Comparison of ENCODE assay signal across 30 cellular contexts in the genomic region with DNA sequence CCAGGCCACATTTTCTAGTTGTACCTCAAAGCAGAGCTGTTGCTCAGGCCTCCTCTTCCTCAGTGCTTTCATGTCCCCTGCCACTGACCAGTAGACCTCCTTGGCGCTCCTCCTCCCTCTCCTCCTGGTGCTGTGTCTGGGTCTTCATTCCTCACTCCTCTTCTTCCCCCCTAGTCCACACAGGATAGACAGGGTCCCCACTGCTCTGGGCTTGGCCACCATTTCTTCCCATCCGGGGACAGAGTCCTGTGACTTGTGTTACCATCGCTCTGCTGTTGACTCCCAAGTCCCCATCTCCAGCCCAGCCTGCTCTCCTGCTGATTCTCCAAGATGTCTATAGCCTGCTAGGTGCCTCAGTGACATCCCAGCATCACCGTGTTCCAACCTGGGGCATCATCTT.
"Had no signal": no experiment of that assay in that cellular context is flagged by ENCODE, and none has a peak within 500 bp of the region (broad histone marks: within the 10 kb centered on the region; RNA-seq: fewer than 3 reads in every experiment).

No MANE protein-coding gene starts in this region.

- H3K4me2 ChIP-seq: SK-N-SH had no signal

- H3K4me3 ChIP-seq: ascending aorta, cardiac muscle cell, MG63, SJSA1 had no signal

- H3K27ac Mint-ChIP-seq: activated CD4-positive, alpha-beta memory T cell treated with anti-CD3 and anti-CD28 coated beads for 36 hours; activated naive CD4-positive, alpha-beta T cell treated with anti-CD3 and anti-CD28 coated beads, Interleukin-2, amount 50 U/mL, for 24 hours; activated naive CD8-positive, alpha-beta T cell treated with anti-CD3 and anti-CD28 coated beads, Interleukin-2, amount 10 ng/mL, durations not matched to agents 7 days and 5 days; T-cell had no signal

- H3K9me3 ChIP-seq: ascending aorta, SK-N-SH had no signal

- ATAC-seq: Panc1, T-cell had no signal

- H3K9ac ChIP-seq: SK-N-SH had no signal

- H3K27me3 ChIP-seq: ascending aorta, cardiac muscle cell, SJSA1 had no signal

- H3K36me3 Mint-ChIP-seq: activated CD4-positive, alpha-beta memory T cell treated with anti-CD3 and anti-CD28 coated beads for 36 hours; activated naive CD4-positive, alpha-beta T cell treated with anti-CD3 and anti-CD28 coated beads, Interleukin-2, amount 50 U/mL, for 24 hours; activated naive CD8-positive, alpha-beta T cell treated with anti-CD3 and anti-CD28 coated beads, Interleukin-2, amount 10 ng/mL, durations not matched to agents 7 days and 5 days; T-cell had no signal

- H3K27me3 Mint-ChIP-seq: activated naive CD4-positive, alpha-beta T cell treated with anti-CD3 and anti-CD28 coated beads, Interleukin-2, amount 50 U/mL, for 24 hours had no signal

- H3K4me3 Mint-ChIP-seq: activated CD4-positive, alpha-beta memory T cell treated with anti-CD3 and anti-CD28 coated beads for 36 hours; activated naive CD4-positive, alpha-beta T cell treated with anti-CD3 and anti-CD28 coated beads, Interleukin-2, amount 50 U/mL, for 24 hours; activated naive CD8-positive, alpha-beta T cell treated with anti-CD3 and anti-CD28 coated beads, Interleukin-2, amount 10 ng/mL, durations not matched to agents 7 days and 5 days; central memory CD8-positive, alpha-beta T cell; T-cell had no signal

- H3K27ac ChIP-seq: cardiac muscle cell, SJSA1, WERI-Rb-1 had no signal

- H3K4me1 Mint-ChIP-seq: central memory CD8-positive, alpha-beta T cell had no signal

- H3K9me3 Mint-ChIP-seq: activated CD4-positive, alpha-beta memory T cell treated with anti-CD3 and anti-CD28 coated beads for 36 hours; activated naive CD4-positive, alpha-beta T cell treated with anti-CD3 and anti-CD28 coated beads, Interleukin-2, amount 50 U/mL, for 24 hours; activated naive CD8-positive, alpha-beta T cell treated with anti-CD3 and anti-CD28 coated beads, Interleukin-2, amount 10 ng/mL, durations not matched to agents 7 days and 5 days; central memory CD8-positive, alpha-beta T cell; T-cell had no signal

- H3K36me3 ChIP-seq: ascending aorta, cardiac muscle cell, MG63, SJSA1, WERI-Rb-1 had no signal

- H3K4me1 ChIP-seq: ascending aorta, SJSA1 had no signal

- DNase-seq: activated CD4-positive, alpha-beta memory T cell treated with anti-CD3 and anti-CD28 coated beads for 36 hours; activated CD4-positive, alpha-beta T cell treated with anti-CD3 and anti-CD28 coated beads, Interleukin-2, amount 50 U/mL, for 1 hour; activated CD8-positive, alpha-beta memory T cell treated with anti-CD3 and anti-CD28 coated beads, Interleukin-2, amount 50 U/mL, for 4 hours; activated gamma-delta T cell; activated naive CD4-positive, alpha-beta T cell treated with Interleukin-2 at 50 U/mL for 16 hours; activated naive CD8-positive, alpha-beta T cell treated with anti-CD3 and anti-CD28 coated beads, Interleukin-2, amount 10 ng/mL, durations not matched to agents 7 days and 5 days; activated T-cell treated with anti-CD3 and anti-CD28 coated beads, Interleukin-2, amount 50 U/mL, for 48 hours; amygdala; Kasumi-1; KG1; MG63; NCI-H1048; NCI-H1105 treated with DMSO at 0.1 percent for 48 hours; NCI-H1436; NCI-H1694; NCI-H1930; NCI-H2081 treated with DMSO at 0.1 percent for 48 hours; NCI-H345; NCI-H524 treated with DMSO at 0.1 percent for 48 hours; SHP77; SK-N-SH; T-cell; T1000; WERI-Rb-1 had no signal
